8 cellular contexts compared by ENCODE assay signal in the genomic region with DNA sequence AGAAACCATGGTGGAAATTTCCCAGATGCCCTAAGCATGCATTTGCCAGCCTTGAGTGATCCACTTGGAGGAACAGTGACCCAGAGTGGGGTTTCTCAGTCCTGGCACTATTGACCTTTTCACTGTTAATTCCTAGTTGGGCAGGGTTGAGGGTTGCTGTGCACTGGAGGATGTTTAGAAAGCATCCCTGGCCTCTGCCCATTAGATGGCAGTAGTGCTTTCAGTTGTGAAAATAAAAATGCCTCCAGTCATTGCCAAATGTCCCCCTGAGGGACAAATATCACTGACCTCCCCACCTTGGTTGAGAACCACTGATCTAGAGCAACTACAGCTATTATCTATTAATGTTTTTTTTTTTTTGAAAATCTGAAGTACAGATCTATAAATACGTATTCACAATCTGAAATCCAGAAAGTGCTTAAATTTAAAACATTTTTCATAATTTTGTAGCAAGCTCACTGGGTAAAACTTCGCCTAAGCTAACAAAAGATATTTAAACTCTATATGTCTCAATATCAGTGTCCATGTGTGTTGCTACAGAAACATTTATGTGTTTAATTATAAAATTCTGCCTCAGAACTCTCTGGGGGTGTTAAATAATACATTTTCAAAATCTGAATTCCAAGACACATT. TPM values are rescaled to one million over a fixed set of nuclear protein-coding genes. Genes with fewer than 3 reads are reported as not detected.
DNase-seq lines count a peak whose midpoint lies in the region; ATAC-seq, FAIRE-seq and TF ChIP-seq lines count a peak whose summit lies in the region.

No MANE protein-coding gene starts in this region.

- H3K4me1 ChIP-seq in A549 = 0 out of 3 replicates have a peak, but pooled peaks cover 4% of the 10 kb centered on the region

- no peaks in the 10 kb centered on the region for H3K9me3 ChIP-seq in A549

- peak; percentile 67 to 69 for TF ChIP-seq RAD21 in A549 (conservative IDR thresholded peaks at IDR 0.05 in 1 of 2, IDR thresholded peaks at IDR 0.05 in 1 of 2)

- TF ChIP-seq CTCF in A549 (IDR thresholded peaks at IDR 0.05) (peak; percentile 66), GM12864 (IDR thresholded peaks at IDR 0.05; ENCODE audit: low read depth, low read length, missing control alignments) (peak; percentile 60), choroid plexus epithelial cell (conservative IDR thresholded peaks at IDR 0.05; ENCODE audit: low read depth, low read length) (peak; percentile 84)

- TF ChIP-seq EP300 in A549 (IDR thresholded peaks at IDR 0.05) = no peak

- CTCF ChIA-PET in A549 (lab: Yijun Ruan, JAX) = interaction anchor here (0.6 to 6.0 kb wide), 10 partner anchors 10 to 290 kb away, joined by 3 to 73 read pairs (median 4); no protein-coding TSS in a partner anchor

- no peak for FAIRE-seq in A549 (lab: Jason Lieb, UNC)
- FAIRE-seq in HTR-8/SVneo (lab: Jason Lieb, UNC) = no peak

- no peak overlapping the region for H3K27ac ChIP-seq in A549

- no peak for TF ChIP-seq POLR2A in A549 (IDR thresholded peaks at IDR 0.05; ENCODE audit: low read length)

- WGBS in A549 (ENCODE audit: missing lambda C conversion rate) = 86% methylated on average over 2 of the region's 2 CpGs

- ATAC-seq in A549 = peak; percentile 50 to 76; a peak in 5 of 6 replicates
- no peak for ATAC-seq in HG03521 (IDR thresholded peaks at IDR 0.05; ENCODE audit: unreplicated experiment)

- H3K4me3 ChIP-seq in A549 (no peak overlapping the region), GM12864 (ENCODE audit: low read depth, low read length) (no peak overlapping the region), choroid plexus epithelial cell (ENCODE audit: low read depth, low read length) (no peak overlapping the region)

- DNase-seq in A549 (ENCODE audit: low read depth in 1 of 2, low spot score in 1 of 2) = peak; percentile 7 to 30
- DNase-seq in GM12864 (ENCODE audit: low read depth) = no peak
- DNase-seq in NCI-H69 (lab: John Stamatoyannopoulos, UW) = peak; percentile 30
- DNase-seq in choroid plexus epithelial cell (ENCODE audit: low read depth) = no peak
- peak; percentile 31 for DNase-seq in midbrain (lab: John Stamatoyannopoulos, UW)
- no peak for DNase-seq in KG1 (lab: John Stamatoyannopoulos, UW)
- DNase-seq in HTR-8/SVneo (ENCODE audit: insufficient read length, low spot score) = no peak

- no peak overlapping the region for H3K4me2 ChIP-seq in A549

- POLR2A ChIA-PET in A549 (lab: Yijun Ruan, JAX) = no interaction called here

TF ChIP-seq in A549, 52 proteins besides CTCF, POLR2A, EP300 and RAD21:
- TF ChIP-seq HOXB13 (CRISPR knock-in tag; IDR thresholded peaks at IDR 0.05; ENCODE audit: low read depth) (no peak), SMC3 (IDR thresholded peaks at IDR 0.05) (peak; percentile 64)

RNA-seq across cellular contexts. Expression of a gene that starts 27.3 kb away (rescaled TPM):
- polyA plus RNA-seq in A549 (2011; rRNA removed) (2.6 and 3.2 TPM in 2 replicates), A549 (2017; fragmentation: RNase III; extraction: RNeasy Plus Mini Kit Qiagen cat#74134 plus additional on column Dnase treatment) (4.4 to 5.8 TPM (median 5.8 TPM) in 3 replicates)
- 1.5 and 2.2 TPM in 2 replicates for polyA plus RNA-seq in A549 (2012; cell fraction: cytosol; rRNA removed)
- 1.2 and 2.9 TPM in 2 replicates for polyA plus RNA-seq in A549 (2012; cell fraction: nucleus; rRNA removed)
- polyA minus RNA-seq in A549 (2011; rRNA and poly(A)+ RNA removed) = 3.1 and 3.7 TPM in 2 replicates

Comparison
In these comparisons a context has a peak if more than half of its experiments do, and no peak if none do; other contexts are left out.
1. DNase-seq: peak in A549 (2 of 2), NCI-H69 (single experiment) and midbrain (single experiment); none in GM12864 (single experiment), choroid plexus epithelial cell (single experiment), KG1 (single experiment) and HTR-8/SVneo (single experiment).
2. Peak in every context shown above with its lines, with median percentiles within 50 percentile points of each other: CTCF ChIP-seq.